ENCODE assay signal across 8 cellular contexts in the genomic region with DNA sequence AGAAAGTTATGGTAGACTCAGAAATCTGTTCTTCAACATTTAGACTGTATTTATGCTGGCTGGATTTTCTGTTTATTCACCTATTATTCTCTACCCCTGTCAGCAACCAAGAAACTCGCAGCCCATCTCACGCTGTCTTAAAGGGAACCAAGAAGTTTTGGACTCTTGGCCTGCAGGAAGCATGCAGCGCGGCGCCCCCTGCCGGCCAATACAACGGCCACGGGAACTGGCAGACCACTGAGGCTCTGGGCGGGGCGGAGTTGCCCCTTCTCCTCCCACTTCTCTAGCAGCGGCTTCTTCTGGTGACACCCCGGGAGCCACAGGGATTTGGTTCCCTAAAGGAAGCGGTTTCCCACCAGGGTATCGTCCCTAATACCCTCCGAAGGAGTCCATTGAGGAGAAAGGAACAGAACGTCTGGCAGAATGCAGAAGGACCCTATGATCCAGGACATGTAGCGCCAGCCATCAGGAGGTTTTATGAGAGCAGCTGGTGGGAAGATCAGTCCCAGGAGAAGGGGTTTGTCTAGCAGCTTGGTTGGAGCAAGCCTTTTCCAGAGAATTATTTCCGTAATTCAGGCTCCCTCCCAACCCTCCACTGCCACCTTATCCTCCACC. TPM values are rescaled to one million over a fixed set of nuclear protein-coding genes. Genes with fewer than 3 reads are reported as not detected.
DNase-seq lines count a peak whose midpoint lies in the region; ATAC-seq and TF ChIP-seq lines count a peak whose summit lies in the region.

No MANE protein-coding gene starts in this region.

- no peak overlapping the region for H3K4me3 ChIP-seq in HCT116 (replicated peaks in 1 of 2; ENCODE audit: low read depth in 1 of 2, low read length in 2 of 2)

- BruUV-seq in HCT116 (replicated peaks; lab: Mats Ljungman, UMichigan): no TSS peak

- no peaks in the 10 kb centered on the region for H3K9me3 ChIP-seq in HCT116 (ENCODE audit: control insufficient read depth in 1 of 2, insufficient read depth in 1 of 2, low read depth in 1 of 2, low read length in 2 of 2)

- ATAC-seq in HCT116: peak; percentile 99
- ATAC-seq in activated CD8-positive, alpha-beta memory T cell treated with anti-CD3 and anti-CD28 coated beads, Interleukin-2, amount 10 ng/mL, durations not matched to agents 7 days and 5 days: no peak
- ATAC-seq in HG02798 (IDR thresholded peaks at IDR 0.05; ENCODE audit: poor library complexity, unreplicated experiment): no peak

- H3K36me3 Mint-ChIP-seq in activated CD8-positive, alpha-beta memory T cell treated with anti-CD3 and anti-CD28 coated beads, Interleukin-2, amount 10 ng/mL, durations not matched to agents 7 days and 5 days: no peaks in the 10 kb centered on the region

- H3K9me2 ChIP-seq in HCT116 (ENCODE audit: insufficient read depth): no peaks in the 10 kb centered on the region

- no peak for TF ChIP-seq POLR2A in HCT116 (IDR thresholded peaks at IDR 0.05; ENCODE audit: borderline replicate concordance, extremely low read depth, insufficient read depth, insufficient read length)

- CTCF ChIA-PET in HCT116 (lab: Charles Lee): interaction anchor here (1.0 to 2.1 kb wide), 4 partner anchors 9 to 61 kb away, joined by 3 to 6 read pairs (median 3); no protein-coding TSS in a partner anchor
- CTCF ChIA-PET in activated CD8-positive, alpha-beta memory T cell treated with anti-CD3 and anti-CD28 coated beads, Interleukin-2, amount 10 ng/mL, durations not matched to agents 7 days and 5 days (lab: Charles Lee): interaction anchor here (2.8 kb wide), 1 partner anchor 37 kb away, joined by 9 read pairs; no protein-coding TSS in a partner anchor

- H3K9ac ChIP-seq in HCT116 (ENCODE audit: low read length): no peak overlapping the region

- H2AFZ ChIP-seq in HCT116 (ENCODE audit: low read depth, low read length, poor library complexity, severe bottlenecking): no peak overlapping the region

- TF ChIP-seq RAD21 in HCT116 (IDR thresholded peaks at IDR 0.05; ENCODE audit: low read depth): peak; percentile 37

- H4K20me1 ChIP-seq in HCT116 (ENCODE audit: insufficient read depth): no peaks in the 10 kb centered on the region

- TF ChIP-seq CTCF in HCT116 (IDR thresholded peaks at IDR 0.05 in 2 of 3, conservative IDR thresholded peaks at IDR 0.05 in 1 of 3; ENCODE audit: borderline replicate concordance in 1 of 3, insufficient read depth in 1 of 3, low read depth in 2 of 3, low read length in 2 of 3): peak; percentile 47 to 99 (median 99); a peak in 4 of 6 replicates

- no peaks in the 10 kb centered on the region for H3K4me1 ChIP-seq in HCT116 (ENCODE audit: control insufficient read depth in 1 of 2, insufficient read depth in 2 of 2, low read length in 2 of 2)

- H3K36me3 ChIP-seq in HCT116 (ENCODE audit: control insufficient read depth in 1 of 2, insufficient read depth in 2 of 2, low read length in 2 of 2): no peaks in the 10 kb centered on the region

- peak overlapping the region; percentile 25; the same call in 1 of the 2 replicates for H3K4me2 ChIP-seq in HCT116 (ENCODE audit: low read length)

- peaks cover 22% of the 10 kb centered on the region; the same call in 1 of the 2 replicates for H3K27me3 ChIP-seq in HCT116 (ENCODE audit: insufficient read depth, low read length)

- intact Hi-C loops in HCT116 (cut with micrococcal nuclease): loop anchor here (5.0 to 10.0 kb wide), 2 partner anchors 47 to 229 kb away; no protein-coding TSS in a partner anchor

- no peak overlapping the region for H3K27ac ChIP-seq in HCT116 (ENCODE audit: low read depth, low read length)

- DNase-seq in Ammon's horn (ENCODE audit: low spot score) (peak; percentile 20), HCT116 (ENCODE audit: low read depth, low spot score) (peak; percentile 62), hepatic stellate cell (ENCODE audit: low spot score) (peak; percentile 3), activated gamma-delta T cell treated with Interleukin-2 at 50 U/mL for 16 hours (no peak), midbrain (lab: John Stamatoyannopoulos, UW) (no peak)
- DNase-seq in activated CD8-positive, alpha-beta memory T cell treated with anti-CD3 and anti-CD28 coated beads, Interleukin-2, amount 10 ng/mL, durations not matched to agents 7 days and 5 days: peak; percentile 53
- DNase-seq in stimulated activated CD8-positive, alpha-beta memory T cell treated with anti-CD3 and anti-CD28 coated beads, Interleukin-2, amount 100 ng/mL, for 48 hours (ENCODE audit: low read depth in 2 of 2): peak; percentile 36 to 45

- RAD21 ChIA-PET in HCT116 (lab: Charles Lee; ENCODE audit: low non-redundant PET in 1 of 2, low total read pairs in 2 of 2, uncharacterized antibody in 2 of 2, unreplicated experiment in 2 of 2): no interaction called here

- H3K27me3 Mint-ChIP-seq in activated CD8-positive, alpha-beta memory T cell treated with anti-CD3 and anti-CD28 coated beads, Interleukin-2, amount 10 ng/mL, durations not matched to agents 7 days and 5 days: peaks cover 9% of the 10 kb centered on the region

- POLR2A ChIA-PET in HCT116 (lab: Charles Lee): no interaction called here

- H3K79me2 ChIP-seq in HCT116 (ENCODE audit: insufficient read depth, low read length): no peaks in the 10 kb centered on the region

- H3K4me3 Mint-ChIP-seq in activated CD8-positive, alpha-beta memory T cell treated with anti-CD3 and anti-CD28 coated beads, Interleukin-2, amount 10 ng/mL, durations not matched to agents 7 days and 5 days: no peak overlapping the region

- H3K4me1 Mint-ChIP-seq in activated CD8-positive, alpha-beta memory T cell treated with anti-CD3 and anti-CD28 coated beads, Interleukin-2, amount 10 ng/mL, durations not matched to agents 7 days and 5 days: no peaks in the 10 kb centered on the region

- no peak overlapping the region for H3K27ac Mint-ChIP-seq in activated CD8-positive, alpha-beta memory T cell treated with anti-CD3 and anti-CD28 coated beads, Interleukin-2, amount 10 ng/mL, durations not matched to agents 7 days and 5 days

- no peaks in the 10 kb centered on the region for H3K9me3 Mint-ChIP-seq in activated CD8-positive, alpha-beta memory T cell treated with anti-CD3 and anti-CD28 coated beads, Interleukin-2, amount 10 ng/mL, durations not matched to agents 7 days and 5 days (ENCODE audit: low read depth)

TF ChIP-seq in HCT116, 20 proteins besides CTCF, POLR2A, EP300 and RAD21 (continues in another document):
- TF ChIP-seq YY1 (IDR thresholded peaks at IDR 0.05; ENCODE audit: extremely low read depth, insufficient replicate concordance, low read depth, low read length) (no peak), TCF7L2 (IDR thresholded peaks at IDR 0.05; ENCODE audit: borderline replicate concordance, extremely low read depth, insufficient read depth, insufficient read length) (no peak), CBX3 (IDR thresholded peaks at IDR 0.05; ENCODE audit: low read depth) (no peak), SP1 (IDR thresholded peaks at IDR 0.05; ENCODE audit: low read depth) (no peak), ZNF274 (IDR thresholded peaks at IDR 0.05; ENCODE audit: low read depth, low read length) (no peak), FOSL1 (IDR thresholded peaks at IDR 0.05; ENCODE audit: low read depth) (no peak), SIN3A (IDR thresholded peaks at IDR 0.05; ENCODE audit: low read depth) (no peak), EZH2phosphoT487 (IDR thresholded peaks at IDR 0.05; ENCODE audit: borderline replicate concordance) (no peak), ELF1 (IDR thresholded peaks at IDR 0.05; ENCODE audit: borderline replicate concordance, low read depth) (no peak)
- TF ChIP-seq, protein P1, sequence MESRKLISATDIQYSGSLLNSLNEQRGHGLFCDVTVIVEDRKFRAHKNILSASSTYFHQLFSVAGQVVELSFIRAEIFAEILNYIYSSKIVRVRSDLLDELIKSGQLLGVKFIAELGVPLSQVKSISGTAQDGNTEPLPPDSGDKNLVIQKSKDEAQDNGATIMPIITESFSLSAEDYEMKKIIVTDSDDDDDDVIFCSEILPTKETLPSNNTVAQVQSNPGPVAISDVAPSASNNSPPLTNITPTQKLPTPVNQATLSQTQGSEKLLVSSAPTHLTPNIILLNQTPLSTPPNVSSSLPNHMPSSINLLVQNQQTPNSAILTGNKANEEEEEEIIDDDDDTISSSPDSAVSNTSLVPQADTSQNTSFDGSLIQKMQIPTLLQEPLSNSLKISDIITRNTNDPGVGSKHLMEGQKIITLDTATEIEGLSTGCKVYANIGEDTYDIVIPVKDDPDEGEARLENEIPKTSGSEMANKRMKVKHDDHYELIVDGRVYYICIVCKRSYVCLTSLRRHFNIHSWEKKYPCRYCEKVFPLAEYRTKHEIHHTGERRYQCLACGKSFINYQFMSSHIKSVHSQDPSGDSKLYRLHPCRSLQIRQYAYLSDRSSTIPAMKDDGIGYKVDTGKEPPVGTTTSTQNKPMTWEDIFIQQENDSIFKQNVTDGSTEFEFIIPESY (IDR thresholded peaks at IDR 0.05; ENCODE audit: extremely low read depth, insufficient replicate concordance, low read length): no peak

RNA-seq across cellular contexts. Expression of a gene that starts 21.0 kb away (rescaled TPM):
- total RNA-seq in HCT116 (2021; ENCODE audit: unreplicated experiment): not detected
- polyA plus RNA-seq in HCT116 (2012): not detected in 2 replicates
- total RNA-seq in activated CD8-positive, alpha-beta memory T cell treated with anti-CD3 and anti-CD28 coated beads, Interleukin-2, amount 10 ng/mL, durations not matched to agents 7 days and 5 days: not detected

RNA-seq across cellular contexts. Expression of a gene that starts 43.1 kb away (rescaled TPM):
- not detected for total RNA-seq in HCT116 (2021; ENCODE audit: unreplicated experiment)
- not detected in 2 replicates for polyA plus RNA-seq in HCT116 (2012)
- not detected for total RNA-seq in activated CD8-positive, alpha-beta memory T cell treated with anti-CD3 and anti-CD28 coated beads, Interleukin-2, amount 10 ng/mL, durations not matched to agents 7 days and 5 days

RNA-seq across cellular contexts. Expression of a gene that starts 55.5 kb away (rescaled TPM):
- 93.5 TPM for total RNA-seq in HCT116 (2021; ENCODE audit: unreplicated experiment)
- polyA plus RNA-seq in HCT116 (2012): 51.6 and 61.8 TPM in 2 replicates
- total RNA-seq in activated CD8-positive, alpha-beta memory T cell treated with anti-CD3 and anti-CD28 coated beads, Interleukin-2, amount 10 ng/mL, durations not matched to agents 7 days and 5 days: 100 to 1,000 TPM; 102 to 111 TPM

Comparison
In these comparisons a context has a peak if more than half of its experiments do, and no peak if none do; other contexts are left out.
1. DNase-seq: peak in Ammon's horn (single experiment), HCT116 (single experiment), activated CD8-positive, alpha-beta memory T cell treated with anti-CD3 and anti-CD28 coated beads, Interleukin-2, amount 10 ng/mL, durations not matched to agents 7 days and 5 days (single experiment), hepatic stellate cell (single experiment) and stimulated activated CD8-positive, alpha-beta memory T cell treated with anti-CD3 and anti-CD28 coated beads, Interleukin-2, amount 100 ng/mL, for 48 hours (2 of 2); none in activated gamma-delta T cell treated with Interleukin-2 at 50 U/mL for 16 hours (single experiment) and midbrain (single experiment).